Comparison of ENCODE assay signal across 8 cellular contexts in genomic region chr6:156781882-156782631, GRCh38. TPM values are rescaled to one million over a fixed set of nuclear protein-coding genes. Genes with fewer than 3 reads are reported as not detected.
A peak's percentile ranks its signal among the peaks of the same experiment; 100 is the strongest.
DNase-seq lines count a peak whose midpoint lies in the region; TF ChIP-seq lines count a peak whose summit lies in the region.

No MANE protein-coding gene starts in this region.

- TF ChIP-seq CTCF in progenitor cell of endocrine pancreas (IDR thresholded peaks at IDR 0.05; ENCODE audit: unreplicated experiment): no peak

- H3K27ac ChIP-seq in effector memory CD4-positive, alpha-beta T cell (ENCODE audit: insufficient read depth, low read length, poor library complexity, severe bottlenecking): peak overlapping the region; percentile 79

- H3K27me3 Mint-ChIP-seq in progenitor cell of endocrine pancreas: no peaks in the 10 kb centered on the region

- H3K4me1 Mint-ChIP-seq in progenitor cell of endocrine pancreas (ENCODE audit: low read depth): peaks cover 41% of the 10 kb centered on the region

- no peaks in the 10 kb centered on the region for H3K9me3 Mint-ChIP-seq in progenitor cell of endocrine pancreas (ENCODE audit: low read depth)

- intact Hi-C loops in head of caudate nucleus (cut with DNase I): no loop called here

- H3K4me1 ChIP-seq in ES-I3 (ENCODE audit: insufficient read depth, low read length): peaks cover 12% of the 10 kb centered on the region; the same call in 1 of the 2 replicates
- H3K4me1 ChIP-seq in effector memory CD4-positive, alpha-beta T cell (ENCODE audit: control insufficient read depth, insufficient read depth, low read length, poor library complexity, severe bottlenecking): peaks cover 9% of the 10 kb centered on the region

- H3K36me3 Mint-ChIP-seq in progenitor cell of endocrine pancreas (ENCODE audit: insufficient read depth): peaks cover 4% of the 10 kb centered on the region

- DNase-seq in NCI-H69 (lab: John Stamatoyannopoulos, UW) (peak; percentile 29), progenitor cell of endocrine pancreas (ENCODE audit: low spot score, unreplicated experiment) (no peak), UCSD-AML1 (lab: John Stamatoyannopoulos, UW; ENCODE audit: unreplicated experiment) (no peak), head of caudate nucleus (no peak), NCI-H1092 (lab: John Stamatoyannopoulos, UW) (no peak), SKM-1 treated with dmso at 0.1 percent for 144 hours (lab: John Stamatoyannopoulos, UW; ENCODE audit: unreplicated experiment) (no peak)
- no peak for DNase-seq in effector memory CD4-positive, alpha-beta T cell

- H3K9ac ChIP-seq in ES-I3 (ENCODE audit: low read depth, low read length): 0 out of 2 replicates have a peak overlapping the region, but pooled peaks have one; percentile 7

- H3K9me3 ChIP-seq in ES-I3 (ENCODE audit: control insufficient read depth, insufficient read depth, low read length): no peaks in the 10 kb centered on the region
- no peaks in the 10 kb centered on the region for H3K9me3 ChIP-seq in effector memory CD4-positive, alpha-beta T cell (ENCODE audit: control insufficient read depth, low read length)

- H3K27me3 ChIP-seq in effector memory CD4-positive, alpha-beta T cell (replicated peaks; ENCODE audit: control insufficient read depth, insufficient read depth, low read length, poor library complexity, severe bottlenecking): no peaks in the 10 kb centered on the region

- no peaks in the 10 kb centered on the region for H3K36me3 ChIP-seq in ES-I3 (ENCODE audit: insufficient read depth, low read length)
- H3K36me3 ChIP-seq in effector memory CD4-positive, alpha-beta T cell (ENCODE audit: control insufficient read depth, insufficient read depth, low read length): no peaks in the 10 kb centered on the region

- no peak overlapping the region for H3K27ac Mint-ChIP-seq in progenitor cell of endocrine pancreas

- peak overlapping the region; percentile 87 for H3K4me3 ChIP-seq in effector memory CD4-positive, alpha-beta T cell (ENCODE audit: insufficient read depth, low read depth, low read length, poor library complexity, severe bottlenecking)

- H3K4me3 Mint-ChIP-seq in progenitor cell of endocrine pancreas (ENCODE audit: low read depth): peak overlapping the region; percentile 92

RNA-seq across cellular contexts. Expression of gene ARID1B, which starts 4.9 kb away (rescaled TPM):
- 152 and 153 TPM in 2 replicates for total RNA-seq in progenitor cell of endocrine pancreas
